Comparison of ENCODE assay signal across 9 cellular contexts in the genomic region with DNA sequence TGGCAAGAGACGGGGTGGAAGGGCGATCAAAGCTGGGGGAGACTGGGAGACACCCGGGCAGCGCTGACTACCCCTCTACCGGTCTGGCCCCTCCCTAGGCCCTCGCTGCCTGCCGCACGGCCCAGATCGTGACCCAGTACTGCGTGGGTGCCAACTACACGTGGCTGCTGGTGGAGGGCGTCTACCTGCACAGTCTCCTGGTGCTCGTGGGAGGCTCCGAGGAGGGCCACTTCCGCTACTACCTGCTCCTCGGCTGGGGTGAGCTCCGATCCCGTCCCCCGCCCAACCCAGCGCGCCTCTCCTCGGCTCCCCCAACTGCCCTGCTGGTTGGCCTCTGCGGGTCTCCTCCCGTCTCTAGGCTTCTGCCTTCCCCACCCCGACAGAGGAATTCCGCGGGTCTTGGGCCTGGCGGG. TPM values are rescaled to one million over a fixed set of nuclear protein-coding genes. Genes with fewer than 3 reads are reported as not detected.
A peak's percentile ranks its signal among the peaks of the same experiment; 100 is the strongest.
DNase-seq lines count a peak whose midpoint lies in the region; ATAC-seq and TF ChIP-seq lines count a peak whose summit lies in the region.
"Had no signal": no experiment of that assay in that cellular context is flagged by ENCODE, and none has a peak within 500 bp of the region (broad histone marks: within the 10 kb centered on the region; RNA-seq: fewer than 3 reads in every experiment).

No MANE protein-coding gene starts in this region.

- peaks cover 8% of the 10 kb centered on the region for H3K4me1 Mint-ChIP-seq in MCF 10A (ENCODE audit: insufficient read depth, unreplicated experiment)

- H3K27me3 Mint-ChIP-seq in MCF 10A (ENCODE audit: insufficient read depth, unreplicated experiment), result no peaks in the 10 kb centered on the region

- H3K4me3 ChIP-seq in breast epithelium (peak overlapping the region in 2 of 3 donors; percentile 59 to 64), heart left ventricle (peak overlapping the region in 10 of 12 donors; percentile 5 to 47 (median 34))

- DNase-seq in breast epithelium (ENCODE audit: low spot score in 2 of 2), result peak in 1 of 2 donors; percentile 34
- no peak for DNase-seq in MCF 10A (ENCODE audit: unreplicated experiment)
- DNase-seq in activated CD8-positive, alpha-beta memory T cell treated with anti-CD3 and anti-CD28 coated beads, Interleukin-2, amount 50 U/mL, for 4 hours, result peak; percentile 78
- DNase-seq in heart left ventricle, result no peak
- peak; percentile 62 for DNase-seq in stimulated activated CD4-positive, alpha-beta T cell treated with anti-CD3 and anti-CD28 coated beads, Interleukin-1b, Interleukin-23, amount 100 ng/mL, for 48 hours
- DNase-seq in dedifferentiated amniotic fluid mesenchymal stem cell (ENCODE audit: extremely low spot score), result no peak
- DNase-seq in GOT3 (lab: John Stamatoyannopoulos, UW), result no peak

- H3K4me3 Mint-ChIP-seq in MCF 10A (ENCODE audit: unreplicated experiment), result no peak overlapping the region

- POLR2A ChIA-PET in MCF 10A (lab: Yijun Ruan, JAX), result no interaction called here

- no peak overlapping the region for H3K27ac Mint-ChIP-seq in MCF 10A (ENCODE audit: low read depth, unreplicated experiment)

- no peaks in the 10 kb centered on the region for H3K36me3 ChIP-seq in breast epithelium
- no peaks in the 10 kb centered on the region for H3K36me3 ChIP-seq in heart left ventricle

- no peak for TF ChIP-seq POLR2A in breast epithelium (IDR thresholded peaks at IDR 0.05)
- TF ChIP-seq POLR2A in heart left ventricle (IDR thresholded peaks at IDR 0.05), result no peak

- CTCF ChIA-PET in MCF 10A (lab: Yijun Ruan, JAX), result interaction anchor here (0.6 to 0.8 kb wide), 4 partner anchors 11 to 38 kb away, joined by 3 read pairs; no protein-coding TSS in a partner anchor

- no TSS peak for BruUV-seq in MCF 10A (replicated peaks; lab: Mats Ljungman, UMichigan)

- peak in 2 of 4 donors; percentile 5 to 8 for ATAC-seq in heart left ventricle
- ATAC-seq in HG03342 (IDR thresholded peaks at IDR 0.05; ENCODE audit: unreplicated experiment), result no peak

- TF ChIP-seq CTCF in breast epithelium (IDR thresholded peaks at IDR 0.05) (no peak), MCF 10A (IDR thresholded peaks at IDR 0.05; ENCODE audit: unreplicated experiment) (no peak), heart left ventricle (IDR thresholded peaks at IDR 0.05) (no peak)

- peak overlapping the region; percentile 48 to 70 for H3K27ac ChIP-seq in breast epithelium
- H3K27ac ChIP-seq in heart left ventricle, result no peak overlapping the region

- H3K9me3 ChIP-seq in breast epithelium (no peaks in the 10 kb centered on the region), heart left ventricle (no peaks in the 10 kb centered on the region)

- H3K27me3 ChIP-seq in breast epithelium, result no peaks in the 10 kb centered on the region
- peaks cover 10 to 46% (median 27%) of the 10 kb centered on the region in 9 donors for H3K27me3 ChIP-seq in heart left ventricle

- intact Hi-C loops in breast epithelium (cut with DNase I; ENCODE audit: low total_unique reads), result no loop called here
- intact Hi-C loops in MCF 10A (cut with micrococcal nuclease), result no loop called here
- intact Hi-C loops in heart left ventricle (cut with DNase I), result no loop called here

- H3K4me1 ChIP-seq in breast epithelium, result no peaks in the 10 kb centered on the region
- peaks cover 0 to 32% (median 14%) of the 10 kb centered on the region in 12 donors for H3K4me1 ChIP-seq in heart left ventricle

- H3K36me3 Mint-ChIP-seq in MCF 10A (ENCODE audit: insufficient read depth, unreplicated experiment), result no peaks in the 10 kb centered on the region

- WGBS in heart left ventricle, 4 donors, result 8 to 18% (median 11%) methylated on average over 14 to 28 of the region's 28 CpGs

- no peaks in the 10 kb centered on the region for H3K9me3 Mint-ChIP-seq in MCF 10A (ENCODE audit: unreplicated experiment)

RNA-seq across cellular contexts. Expression of a gene that starts 8.8 kb away (rescaled TPM):
- 1 to 10 TPM in 2 of 3 donors, under 1 TPM in 1; 0.16 to 4.9 (median 4.8) TPM for total RNA-seq in breast epithelium
- total RNA-seq in MCF 10A (2022), result not detected in 2 replicates
- 1 to 10 TPM in 7 of 9 donors, under 1 TPM in 2; 0.64 to 7.1 (median 4.8) TPM for total RNA-seq in heart left ventricle
- 1 to 10 TPM; 1.9 to 8.1 TPM for polyA plus RNA-seq in heart left ventricle
- total RNA-seq: Daoy had no signal

RNA-seq across cellular contexts. Expression of a gene that starts 14.9 kb away (rescaled TPM):
- total RNA-seq in breast epithelium, result 100 to 1,000 TPM; 175 to 238 (median 191) TPM
- 406 and 472 TPM in 2 replicates for total RNA-seq in MCF 10A (2022)
- 100 to 1,000 TPM; 149 to 343 (median 248) TPM for total RNA-seq in heart left ventricle
- 100 to 1,000 TPM; 318 to 343 TPM for polyA plus RNA-seq in heart left ventricle

RNA-seq across cellular contexts. Expression of a gene that starts 15.6 kb away (rescaled TPM):
- 1 to 10 TPM; 6.1 to 9.4 (median 7.2) TPM for total RNA-seq in breast epithelium
- total RNA-seq in MCF 10A (2022), result 14.9 and 17.3 TPM in 2 replicates
- 1 to 10 TPM; 1.5 to 5.5 (median 2.8) TPM for total RNA-seq in heart left ventricle
- polyA plus RNA-seq in heart left ventricle, result 1 to 10 TPM; 2.9 to 4.5 TPM

RNA-seq across cellular contexts. Expression of a gene that starts 37.7 kb away (rescaled TPM):
- 10 to 100 TPM; 27.7 to 42.0 (median 32.4) TPM for total RNA-seq in breast epithelium
- total RNA-seq in MCF 10A (2022), result 110 and 137 TPM in 2 replicates
- total RNA-seq in heart left ventricle, result 10 to 100 TPM; 22.4 to 50.2 (median 44.1) TPM
- polyA plus RNA-seq in heart left ventricle, result 10 to 100 TPM; 19.0 to 23.2 TPM

RNA-seq across cellular contexts. Expression of a gene that starts 53.8 kb away (rescaled TPM):
- total RNA-seq in breast epithelium (10 to 100 TPM in 2 of 3 donors, 1 to 10 TPM in 1; 8.0 to 15.1 (median 13.8) TPM), MCF 10A (2022) (13.6 and 15.0 TPM in 2 replicates), heart left ventricle (10 to 100 TPM in 6 of 9 donors, 1 to 10 TPM in 3; 9.1 to 17.8 (median 10.3) TPM)
- 1 to 10 TPM; 7.2 TPM for polyA plus RNA-seq in heart left ventricle

Comparison
In these comparisons a context has a peak if more than half of its experiments do, and no peak if none do; other contexts are left out.
1. DNase-seq: peak in activated CD8-positive, alpha-beta memory T cell treated with anti-CD3 and anti-CD28 coated beads, Interleukin-2, amount 50 U/mL, for 4 hours (single experiment) and stimulated activated CD4-positive, alpha-beta T cell treated with anti-CD3 and anti-CD28 coated beads, Interleukin-1b, Interleukin-23, amount 100 ng/mL, for 48 hours (single experiment); none in MCF 10A (single experiment), heart left ventricle (0 of 5), dedifferentiated amniotic fluid mesenchymal stem cell (single experiment) and GOT3 (single experiment).
2. H3K27ac ChIP-seq: peak in breast epithelium (2 of 2); none in heart left ventricle (0 of 12).